In genomic region chr10:102413053-102413705, GRCh38 we compare ENCODE assay signal across 6 cellular contexts. TPM values are rescaled to one million over a fixed set of nuclear protein-coding genes. Genes with fewer than 3 reads are reported as not detected.
DNase-seq lines count a peak whose midpoint lies in the region; ATAC-seq and TF ChIP-seq lines count a peak whose summit lies in the region.

No MANE protein-coding gene starts in this region.

- TF ChIP-seq CTCF in OCI-LY7 (conservative IDR thresholded peaks at IDR 0.05; ENCODE audit: low read length) = no peak

- no peaks in the 10 kb centered on the region for H3K9me3 ChIP-seq in OCI-LY7 (ENCODE audit: low read length)

- H2AFZ ChIP-seq in OCI-LY7 (ENCODE audit: low read length) = no peak overlapping the region

- H3K4me2 ChIP-seq in OCI-LY7 (ENCODE audit: low read length) = peak overlapping the region; percentile 53

- BruUV-seq in OCI-LY7 (replicated peaks; lab: Mats Ljungman, UMichigan) = no TSS peak

- H3K4me1 ChIP-seq in OCI-LY7 (ENCODE audit: insufficient read depth, low read length, poor library complexity, severe bottlenecking) = peaks cover 27% of the 10 kb centered on the region

- DNase-seq in activated CD4-positive, CD25-positive, alpha-beta regulatory T cell treated with anti-CD3 and anti-CD28 coated beads, Interleukin-2, amount 50 U/mL, for 72 hours = no peak
- DNase-seq in OCI-LY7 (ENCODE audit: low spot score) = peak; percentile 84
- DNase-seq in nucleus accumbens (lab: John Stamatoyannopoulos, UW) = peak in 29 of 56 donors; percentile 12 to 72 (median 37)
- no peak for DNase-seq in hepatic stellate cell (ENCODE audit: low spot score)

- peak; percentile 41 to 51 for ATAC-seq in activated CD4-positive, CD25-positive, alpha-beta regulatory T cell treated with anti-CD3 and anti-CD28 coated beads, Interleukin-2, amount 50 U/mL, for 24 hours
- no peak for ATAC-seq in GM21619 (IDR thresholded peaks at IDR 0.05; ENCODE audit: unreplicated experiment)

- H4K20me1 ChIP-seq in OCI-LY7 (ENCODE audit: insufficient read depth, low read length) = peaks cover 5% of the 10 kb centered on the region; the same call in 1 of the 2 replicates

- intact Hi-C loops in OCI-LY7 (cut with micrococcal nuclease; ENCODE audit: unreplicated experiment) = no loop called here

- CTCF ChIA-PET in OCI-LY7 (lab: Charles Lee; ENCODE audit: unreplicated experiment) = no interaction called here

- no peak overlapping the region for H3K4me3 ChIP-seq in OCI-LY7 (ENCODE audit: low read depth, low read length, poor library complexity, severe bottlenecking)

- H3K9me2 ChIP-seq in OCI-LY7 (ENCODE audit: insufficient read depth, low read length) = no peaks in the 10 kb centered on the region

- POLR2A ChIA-PET in OCI-LY7 (lab: Charles Lee) = interaction anchor here (0.7 to 1.0 kb wide), 2 partner anchors 20 to 37 kb away, joined by 3 read pairs; no protein-coding TSS in a partner anchor

- H3K79me2 ChIP-seq in OCI-LY7 (ENCODE audit: insufficient read depth, low read depth, low read length) = no peaks in the 10 kb centered on the region

- H3K36me3 ChIP-seq in OCI-LY7 (ENCODE audit: insufficient read depth, low read length) = no peaks in the 10 kb centered on the region

- no peak overlapping the region for H3K27ac ChIP-seq in OCI-LY7 (ENCODE audit: low read depth, low read length, poor library complexity, severe bottlenecking)

RNA-seq across cellular contexts. Expression of gene PSD, which starts 5.4 kb away (rescaled TPM):
- 2.0 and 2.2 TPM in 2 replicates for total RNA-seq in OCI-LY7 (2014; rRNA removed; shearing (Covaris generic))
- total RNA-seq in OCI-LY7 (2022) = 10.2 and 10.9 TPM in 2 replicates

RNA-seq across cellular contexts. Expression of gene FBXL15, which starts 7.5 kb away (rescaled TPM):
- total RNA-seq in OCI-LY7 (2014; rRNA removed; shearing (Covaris generic)) = 13.3 and 20.9 TPM in 2 replicates
- 13.4 and 18.2 TPM in 2 replicates for total RNA-seq in OCI-LY7 (2022)

RNA-seq across cellular contexts. Expression of gene NFKB2, which starts 17.7 kb away (rescaled TPM):
- 47.1 and 53.3 TPM in 2 replicates for total RNA-seq in OCI-LY7 (2014; rRNA removed; shearing (Covaris generic))
- 67.3 and 75.2 TPM in 2 replicates for total RNA-seq in OCI-LY7 (2022)

RNA-seq across cellular contexts. Expression of gene CUEDC2, which starts 19.2 kb away (rescaled TPM):
- total RNA-seq in OCI-LY7 (2014; rRNA removed; shearing (Covaris generic)) = 48.9 and 61.0 TPM in 2 replicates
- 71.6 and 73.3 TPM in 2 replicates for total RNA-seq in OCI-LY7 (2022)

RNA-seq across cellular contexts. Expression of gene C10orf95, which starts 38.2 kb away (rescaled TPM):
- 0.67 and 3.3 TPM in 2 replicates for total RNA-seq in OCI-LY7 (2014; rRNA removed; shearing (Covaris generic))
- 0.50 and 0.67 TPM in 2 replicates for total RNA-seq in OCI-LY7 (2022)

Comparison
In these comparisons a context has a peak if more than half of its experiments do, and no peak if none do; other contexts are left out.
1. DNase-seq: peak in OCI-LY7 (single experiment) and nucleus accumbens (29 of 56); none in activated CD4-positive, CD25-positive, alpha-beta regulatory T cell treated with anti-CD3 and anti-CD28 coated beads, Interleukin-2, amount 50 U/mL, for 72 hours (single experiment) and hepatic stellate cell (single experiment).